ENCODE assay signal across 21 cellular contexts in genomic region chr4:125952631-125953030, GRCh38.
"Had no signal": no experiment of that assay in that cellular context is flagged by ENCODE, and none has a peak within 500 bp of the region (broad histone marks: within the 10 kb centered on the region; RNA-seq: fewer than 3 reads in every experiment).

No MANE protein-coding gene starts in this region.

- ATAC-seq: gastrocnemius medialis; heart right ventricle; left cardiac atrium; left lung; left ventricle myocardium superior; lower lobe of right lung; mucosa of descending colon; naive thymus-derived CD8-positive, alpha-beta T cell had no signal

- H3K27ac ChIP-seq: coronary artery, dorsolateral prefrontal cortex, esophagus muscularis mucosa, gastrocnemius medialis, heart right ventricle, left lung, lower lobe of right lung had no signal

- DNase-seq: dermis blood vessel endothelial cell; dorsolateral prefrontal cortex; effector CD4-positive, alpha-beta T cell; effector memory CD4-positive, alpha-beta T cell; foreskin fibroblast; foreskin melanocyte; gastrocnemius medialis; glutamatergic neuron; head of caudate nucleus; heart right ventricle; hippocampal formation; left cardiac atrium; left lung; left ventricle myocardium superior; lower lobe of right lung; mesenchymal stem cell; mucosa of descending colon; naive B cell; naive thymus-derived CD8-positive, alpha-beta T cell had no signal

- H3K9me3 ChIP-seq: esophagus muscularis mucosa, gastrocnemius medialis, heart right ventricle, left lung, lower lobe of right lung, mucosa of descending colon had no signal

- H3K4me3 ChIP-seq: coronary artery, dorsolateral prefrontal cortex, esophagus muscularis mucosa, gastrocnemius medialis, heart right ventricle, left lung, lower lobe of right lung, mucosa of descending colon had no signal

- H3K36me3 ChIP-seq: esophagus muscularis mucosa, gastrocnemius medialis, heart right ventricle, left lung, lower lobe of right lung had no signal
